In genomic region chr12:1709968-1710367, GRCh38 we compare ENCODE assay signal across 2 cellular contexts.
TF ChIP-seq lines count a peak whose summit lies in the region.

No MANE protein-coding gene starts in this region.

TF ChIP-seq in A549, 52 proteins besides CTCF, POLR2A, EP300 and RAD21:
- peak; percentile 15 for TF ChIP-seq MAFK (IDR thresholded peaks at IDR 0.05; ENCODE audit: partially characterized antibody)

TF ChIP-seq in K562, 482 proteins besides CTCF, POLR2A, EP300 and RAD21:
- TF ChIP-seq NFYB (IDR thresholded peaks at IDR 0.05; ENCODE audit: extremely low read depth, insufficient read length) (peak; percentile 68), RBM25 (IDR thresholded peaks at IDR 0.05; ENCODE audit: low read depth, low read length, severe bottlenecking) (peak; percentile 30)
